In genomic region chr1:168342572-168343280, GRCh38 we compare ENCODE assay signal across 8 cellular contexts.
DNase-seq lines count a peak whose midpoint lies in the region; ATAC-seq, FAIRE-seq and TF ChIP-seq lines count a peak whose summit lies in the region.

No MANE protein-coding gene starts in this region.

- no peaks in the 10 kb centered on the region for H3F3A ChIP-seq in Loucy (ENCODE audit: low read depth)

- H3K9ac ChIP-seq in DND-41 (ENCODE audit: low read depth, low read length) (peak overlapping the region; percentile 26; the same call in 1 of the 2 replicates), Loucy (ENCODE audit: low read depth, low read length, poor library complexity, severe bottlenecking) (no peak overlapping the region), subcutaneous abdominal adipose tissue (ENCODE audit: low read length in 5 of 5) (no peak overlapping the region)

- H3K9me2 ChIP-seq in Loucy (replicated peaks; ENCODE audit: low read depth, low read length) = no peaks in the 10 kb centered on the region

- H2AFZ ChIP-seq in DND-41 (ENCODE audit: low read depth, low read length) (peak overlapping the region; percentile 59), Loucy (ENCODE audit: low read length) (peak overlapping the region; percentile 42; the same call in 1 of the 2 replicates)

- no peaks in the 10 kb centered on the region for H3K27me3 ChIP-seq in DND-41 (ENCODE audit: insufficient read depth, low read length, poor library complexity)
- no peaks in the 10 kb centered on the region for H3K27me3 ChIP-seq in Loucy (ENCODE audit: insufficient read depth, low read length, poor library complexity, severe bottlenecking)
- no peaks in the 10 kb centered on the region for H3K27me3 ChIP-seq in neutrophil
- H3K27me3 ChIP-seq in subcutaneous abdominal adipose tissue (ENCODE audit: control insufficient read depth in 5 of 5, insufficient read depth in 4 of 5, low read length in 5 of 5) = no peaks in the 10 kb centered on the region

- no peak overlapping the region for H3K27ac ChIP-seq in DND-41 (ENCODE audit: low read length)
- no peak overlapping the region for H3K27ac ChIP-seq in neutrophil
- no peak overlapping the region for H3K27ac ChIP-seq in subcutaneous abdominal adipose tissue (ENCODE audit: low read depth, low read length)

- H3K79me2 ChIP-seq in DND-41 (ENCODE audit: insufficient read depth, low read length) (no peaks in the 10 kb centered on the region), Loucy (ENCODE audit: insufficient read depth, low read length) (no peaks in the 10 kb centered on the region)

- DNase-seq in DND-41 (peak; percentile 85), H54 (ENCODE audit: insufficient read length, low spot score) (peak; percentile 28), SHP77 (lab: John Stamatoyannopoulos, UW) (peak; percentile 66 to 73), foreskin fibroblast (peak; percentile 86 to 96)
- peak; percentile 82 for DNase-seq in activated effector memory CD4-positive, alpha-beta T cell treated with Interleukin-2 at 50 U/mL for 16 hours

- no peaks in the 10 kb centered on the region for H4K20me1 ChIP-seq in DND-41 (ENCODE audit: insufficient read depth, low read length)
- H4K20me1 ChIP-seq in Loucy (ENCODE audit: insufficient read depth, low read length, poor library complexity, severe bottlenecking) = no peaks in the 10 kb centered on the region

- H3K9me3 ChIP-seq in DND-41 (ENCODE audit: insufficient read depth, low read length, severe bottlenecking) (no peaks in the 10 kb centered on the region), Loucy (ENCODE audit: insufficient read depth, low read depth, low read length) (no peaks in the 10 kb centered on the region), neutrophil (no peaks in the 10 kb centered on the region), subcutaneous abdominal adipose tissue (ENCODE audit: control insufficient read depth in 5 of 5, low read length in 5 of 5) (peaks cover 0 to 3% (median 0%) of the 10 kb centered on the region in 5 donors)

- H3K36me3 ChIP-seq in DND-41 (ENCODE audit: insufficient read depth, low read length) (no peaks in the 10 kb centered on the region), Loucy (ENCODE audit: insufficient read depth, low read length) (no peaks in the 10 kb centered on the region), neutrophil (no peaks in the 10 kb centered on the region), subcutaneous abdominal adipose tissue (ENCODE audit: control insufficient read depth in 5 of 5, insufficient read depth in 5 of 5, low read length in 5 of 5) (no peaks in the 10 kb centered on the region)

- peaks cover 16% of the 10 kb centered on the region for H3K4me1 ChIP-seq in DND-41 (ENCODE audit: insufficient read depth, low read length)
- peaks cover 6% of the 10 kb centered on the region for H3K4me1 ChIP-seq in Loucy (ENCODE audit: insufficient read depth, low read length, poor library complexity, severe bottlenecking)
- H3K4me1 ChIP-seq in neutrophil (ENCODE audit: control insufficient read depth in 1 of 2, insufficient read depth in 1 of 2, low read depth in 1 of 2, low read length in 1 of 2) = peaks cover 0 to 6% of the 10 kb centered on the region in 2 experiments
- H3K4me1 ChIP-seq in subcutaneous abdominal adipose tissue (ENCODE audit: control insufficient read depth in 5 of 5, insufficient read depth in 5 of 5, low read length in 5 of 5) = peaks cover 0 to 7% (median 2%) of the 10 kb centered on the region in 5 donors

- no peak for TF ChIP-seq POLR2A in H54 (IDR thresholded peaks at IDR 0.05; ENCODE audit: low read depth, low read length)

- TF ChIP-seq CTCF in DND-41 (IDR thresholded peaks at IDR 0.05; ENCODE audit: borderline replicate concordance, extremely low read depth, low read length, poor library complexity, severe bottlenecking) = peak; percentile 96
- TF ChIP-seq CTCF in Loucy (conservative IDR thresholded peaks at IDR 0.05; ENCODE audit: low read length) = peak; percentile 61
- peak; percentile 54 for TF ChIP-seq CTCF in foreskin fibroblast (IDR thresholded peaks at IDR 0.05; ENCODE audit: low read depth, low read length)
- peak; percentile 73 for TF ChIP-seq CTCF in neutrophil (IDR thresholded peaks at IDR 0.05)

- peak; percentile 99 for ATAC-seq in DND-41 (ENCODE audit: insufficient read depth, low read depth)

- peak; percentile 85 for FAIRE-seq in H54 (lab: Jason Lieb, UNC)

- peak overlapping the region in 1 of 2 experiments; percentile 29; a peak in 2 of 4 replicates for H3K4me3 ChIP-seq in DND-41 (ENCODE audit: low read depth in 1 of 2, low read length in 2 of 2)
- H3K4me3 ChIP-seq in Loucy (ENCODE audit: low read length, poor library complexity, severe bottlenecking) = no peak overlapping the region
- peak overlapping the region; percentile 27 to 33 for H3K4me3 ChIP-seq in foreskin fibroblast (ENCODE audit: low read depth in 1 of 2, low read length in 2 of 2)
- H3K4me3 ChIP-seq in neutrophil (ENCODE audit: low read depth in 1 of 2, low read length in 1 of 2) = no peak overlapping the region
- H3K4me3 ChIP-seq in subcutaneous abdominal adipose tissue (ENCODE audit: low read depth in 1 of 5, low read length in 5 of 5) = peak overlapping the region; percentile 28 to 53 (median 52)

- H3K4me2 ChIP-seq in DND-41 (ENCODE audit: insufficient read depth, low read length) (peak overlapping the region; percentile 59), Loucy (ENCODE audit: low read depth, low read length, poor library complexity, severe bottlenecking) (peak overlapping the region; percentile 23)

Comparison
In these comparisons a context has a peak if more than half of its experiments do, and no peak if none do; other contexts are left out.
1. DNase-seq: peak in every context shown above with its lines; median percentile 91 in foreskin fibroblast; 85 in DND-41; 82 in activated effector memory CD4-positive, alpha-beta T cell treated with Interleukin-2 at 50 U/mL for 16 hours; 70 in SHP77; 28 in H54.
2. H3K4me3 ChIP-seq: peak in foreskin fibroblast (2 of 2) and subcutaneous abdominal adipose tissue (5 of 5); none in Loucy (single experiment) and neutrophil (0 of 2).
3. Peak in every context shown above with its lines, with median percentiles within 50 percentile points of each other: CTCF ChIP-seq.